ENCODE assay signal across 9 cellular contexts in the genomic region with DNA sequence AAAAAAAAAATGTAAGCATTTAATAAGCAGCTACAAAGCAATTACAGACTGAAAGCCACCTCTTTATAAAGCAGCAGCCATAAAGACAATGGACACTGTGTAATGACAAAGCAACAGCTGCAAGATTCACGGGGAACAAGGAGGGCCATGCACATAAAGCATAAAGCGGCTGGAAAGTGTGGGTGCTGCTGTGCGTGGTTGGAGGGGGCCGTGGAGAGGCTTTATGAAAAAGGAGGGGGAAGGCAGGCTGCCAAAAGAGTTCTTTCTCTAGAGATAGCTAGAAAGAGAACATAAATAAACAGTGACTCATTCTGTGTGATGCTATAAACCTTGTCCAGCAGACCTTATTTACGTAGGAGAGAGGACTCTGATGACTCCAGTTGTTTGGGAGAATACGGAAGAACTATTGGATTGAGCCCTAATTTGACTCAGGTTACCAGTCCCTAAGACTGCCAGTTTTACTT. TPM values are rescaled to one million over a fixed set of nuclear protein-coding genes. Genes with fewer than 3 reads are reported as not detected.
A peak's percentile ranks its signal among the peaks of the same experiment; 100 is the strongest.
DNase-seq lines count a peak whose midpoint lies in the region; ATAC-seq, FAIRE-seq and TF ChIP-seq lines count a peak whose summit lies in the region.
"Had no signal": no experiment of that assay in that cellular context is flagged by ENCODE, and none has a peak within 500 bp of the region (broad histone marks: within the 10 kb centered on the region; RNA-seq: fewer than 3 reads in every experiment).

No MANE protein-coding gene starts in this region.

- TF ChIP-seq POLR2A in heart left ventricle (IDR thresholded peaks at IDR 0.05), result no peak
- TF ChIP-seq POLR2A in GM12892 (IDR thresholded peaks at IDR 0.05; ENCODE audit: low read depth, low read length), result no peak

- no peaks in the 10 kb centered on the region for H3K27me3 Mint-ChIP-seq in WTC11 (ENCODE audit: low read depth)

- in situ Hi-C loops in ACHN (cut with HindIII; ENCODE audit: low pct_ligation_motif_present, low pct_unique_long_range_greater_than_20kb, low sequenced_read_pairs), result no loop called here

- H3K4me3 Mint-ChIP-seq in WTC11, result no peak overlapping the region

- no peak overlapping the region for H3K9ac ChIP-seq in rectal smooth muscle tissue (ENCODE audit: low read length)

- H3K4me1 ChIP-seq in SJSA1 (replicated peaks) (peaks cover 28% of the 10 kb centered on the region), heart left ventricle (peaks cover 0 to 38% (median 14%) of the 10 kb centered on the region in 12 donors), rectal smooth muscle tissue (ENCODE audit: control insufficient read depth, insufficient read depth, low read length) (peaks cover 7% of the 10 kb centered on the region)

- TF ChIP-seq CTCF in heart left ventricle (IDR thresholded peaks at IDR 0.05), result no peak
- no peak for TF ChIP-seq CTCF in WTC11 (IDR thresholded peaks at IDR 0.05)

- peaks cover 12% of the 10 kb centered on the region for H3K9me3 Mint-ChIP-seq in WTC11

- CTCF ChIA-PET in WTC11 (lab: Charles Lee), result no interaction called here

- H3K36me3 ChIP-seq in SJSA1, result no peaks in the 10 kb centered on the region
- H3K36me3 ChIP-seq in heart left ventricle, result no peaks in the 10 kb centered on the region
- H3K36me3 ChIP-seq in rectal smooth muscle tissue (ENCODE audit: control insufficient read depth, insufficient read depth, low read length), result no peaks in the 10 kb centered on the region

- ATAC-seq in heart left ventricle (peak; percentile 88 to 95 (median 92)), WTC11 (no peak)

- H3K27ac Mint-ChIP-seq in WTC11, result no peak overlapping the region

- POLR2A ChIA-PET in WTC11 (lab: Charles Lee), result no interaction called here

- no peak for FAIRE-seq in GM12892 (lab: Jason Lieb, UNC)

- H3K4me3 ChIP-seq in SJSA1 (no peak overlapping the region), heart left ventricle (no peak overlapping the region), rectal smooth muscle tissue (ENCODE audit: low read length) (no peak overlapping the region)

- peaks cover 6% of the 10 kb centered on the region; the same call in 1 of the 2 replicates for H3K36me3 Mint-ChIP-seq in WTC11

- no peaks in the 10 kb centered on the region for H3K27me3 ChIP-seq in SJSA1 (replicated peaks)
- H3K27me3 ChIP-seq in heart left ventricle, result no peaks in the 10 kb centered on the region
- no peaks in the 10 kb centered on the region for H3K27me3 ChIP-seq in rectal smooth muscle tissue (ENCODE audit: control insufficient read depth, insufficient read depth, low read length)

- DNase-seq in EH (ENCODE audit: low read depth) (peak; percentile 97), SJSA1 (ENCODE audit: low read depth in 1 of 2, low spot score in 2 of 2) (peak; percentile 81 to 89), heart left ventricle (peak in 4 of 5 donors; percentile 73 to 86 (median 79)), ACHN (no peak), WTC11 (ENCODE audit: low spot score) (no peak), GM12892 (ENCODE audit: insufficient read length) (no peak)
- DNase-seq in stimulated activated CD4-positive, alpha-beta T cell treated with anti-CD3 and anti-CD28 coated beads, Interleukin-4, amount 100 ng/mL, for 1 hour, result no peak

- intact Hi-C loops in heart left ventricle (cut with DNase I), result no loop called here

- 17 to 28% (median 24%) methylated on average over 6 of the region's 6 CpGs for WGBS in heart left ventricle, 4 donors

- H3K4me1 Mint-ChIP-seq in WTC11, result no peaks in the 10 kb centered on the region; the same call in 1 of the 2 replicates

- H3K9me3 ChIP-seq in SJSA1 (replicated peaks) (no peaks in the 10 kb centered on the region; the same call in none of the 2 replicates), heart left ventricle (peaks cover 0 to 5% (median 0%) of the 10 kb centered on the region in 12 donors)

- H3K27ac ChIP-seq in SJSA1, result peak overlapping the region; percentile 14; the same call in 1 of the 2 replicates
- peak overlapping the region; percentile 34 to 84 (median 70) for H3K27ac ChIP-seq in heart left ventricle
- peak overlapping the region; percentile 58 for H3K27ac ChIP-seq in rectal smooth muscle tissue (ENCODE audit: low read depth, low read length)
- H3K27ac ChIP-seq: epithelial cell of prostate had no signal

TF ChIP-seq in WTC11, 78 proteins besides CTCF, POLR2A, EP300 and RAD21:
- TF ChIP-seq TCF7 (CRISPR knock-in tag; IDR thresholded peaks at IDR 0.05; ENCODE audit: low read depth), result no peak
- TF ChIP-seq, protein P1, sequence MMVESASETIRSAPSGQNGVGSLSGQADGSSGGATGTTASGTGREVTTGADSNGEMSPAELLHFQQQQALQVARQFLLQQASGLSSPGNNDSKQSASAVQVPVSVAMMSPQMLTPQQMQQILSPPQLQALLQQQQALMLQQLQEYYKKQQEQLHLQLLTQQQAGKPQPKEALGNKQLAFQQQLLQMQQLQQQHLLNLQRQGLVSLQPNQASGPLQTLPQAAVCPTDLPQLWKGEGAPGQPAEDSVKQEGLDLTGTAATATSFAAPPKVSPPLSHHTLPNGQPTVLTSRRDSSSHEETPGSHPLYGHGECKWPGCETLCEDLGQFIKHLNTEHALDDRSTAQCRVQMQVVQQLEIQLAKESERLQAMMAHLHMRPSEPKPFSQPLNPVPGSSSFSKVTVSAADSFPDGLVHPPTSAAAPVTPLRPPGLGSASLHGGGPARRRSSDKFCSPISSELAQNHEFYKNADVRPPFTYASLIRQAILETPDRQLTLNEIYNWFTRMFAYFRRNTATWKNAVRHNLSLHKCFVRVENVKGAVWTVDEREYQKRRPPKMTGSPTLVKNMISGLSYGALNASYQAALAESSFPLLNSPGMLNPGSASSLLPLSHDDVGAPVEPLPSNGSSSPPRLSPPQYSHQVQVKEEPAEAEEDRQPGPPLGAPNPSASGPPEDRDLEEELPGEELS (CRISPR knock-in tag; IDR thresholded peaks at IDR 0.05), result no peak

RNA-seq across cellular contexts. Expression of a gene that starts 49.3 kb away (rescaled TPM):
- 57.6 and 69.7 TPM in 2 replicates for total RNA-seq in SJSA1 (2014; rRNA removed; shearing (Covaris generic))
- total RNA-seq in heart left ventricle (10 to 100 TPM; 27.5 to 87.8 (median 61.6) TPM), WTC11 (2021) (16.9 to 35.6 TPM (median 20.4 TPM) in 3 replicates)
- polyA plus RNA-seq in heart left ventricle, result 10 to 100 TPM; 14.8 to 29.9 TPM
- not detected for polyA plus RNA-seq in GM12892 (2012; ENCODE audit: missing spikeins)

Comparison
In these comparisons a context has a peak if more than half of its experiments do, and no peak if none do; other contexts are left out.
1. DNase-seq: peak in EH (single experiment), SJSA1 (2 of 2) and heart left ventricle (4 of 5); none in ACHN (single experiment), stimulated activated CD4-positive, alpha-beta T cell treated with anti-CD3 and anti-CD28 coated beads, Interleukin-4, amount 100 ng/mL, for 1 hour (single experiment), WTC11 (single experiment) and GM12892 (single experiment).
2. H3K27ac ChIP-seq: peak in every context shown above with its lines; median percentile 70 in heart left ventricle; 58 in rectal smooth muscle tissue; 14 in SJSA1.